In the genomic region with DNA sequence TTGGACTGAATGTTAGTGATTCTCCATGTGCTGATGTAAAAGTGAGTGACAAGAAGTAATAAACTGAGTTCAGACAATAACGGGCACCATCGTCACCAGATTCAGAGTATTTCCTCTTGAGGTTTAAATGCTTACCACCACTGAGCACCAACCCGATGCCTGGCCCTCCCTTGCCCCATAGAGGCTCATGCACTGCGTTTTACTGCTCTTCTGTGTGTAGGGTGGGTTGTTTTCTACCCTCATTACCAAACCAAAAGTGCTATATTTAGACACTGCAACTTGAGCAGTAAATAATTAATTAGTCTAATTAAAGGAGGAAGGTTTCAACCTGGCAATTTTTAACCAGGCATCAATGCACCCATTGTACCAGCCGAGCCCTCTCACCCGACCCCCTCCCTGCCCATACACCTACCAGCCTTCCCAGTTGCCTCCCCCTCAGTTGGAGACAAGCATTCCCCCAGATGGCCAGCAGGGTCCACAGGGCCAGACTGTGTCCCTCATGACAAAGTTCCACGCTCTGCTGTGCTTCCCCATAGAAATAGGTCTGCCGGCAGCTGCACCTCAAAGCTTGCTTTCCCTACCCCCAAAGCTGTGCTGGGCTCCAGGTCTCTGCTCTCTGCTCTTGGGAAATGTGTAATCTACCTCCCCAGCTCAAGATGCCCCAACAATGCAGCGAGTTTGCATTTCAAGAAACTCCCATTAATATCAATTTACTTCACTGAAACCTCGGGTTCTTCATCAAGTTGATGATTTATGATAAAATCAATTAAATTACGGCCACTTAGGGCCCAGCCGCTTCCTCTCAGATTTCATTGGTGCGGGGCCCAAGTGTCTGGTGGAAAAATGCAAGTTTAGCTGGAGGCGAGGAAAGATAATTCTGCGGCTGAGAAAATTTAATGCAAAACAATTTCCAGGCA, we compare ENCODE assay signal across 11 cellular contexts. TPM values are rescaled to one million over a fixed set of nuclear protein-coding genes. Genes with fewer than 3 reads are reported as not detected.
DNase-seq lines count a peak whose midpoint lies in the region; ATAC-seq and TF ChIP-seq lines count a peak whose summit lies in the region.
"Had no signal": no experiment of that assay in that cellular context is flagged by ENCODE, and none has a peak within 500 bp of the region (broad histone marks: within the 10 kb centered on the region; RNA-seq: fewer than 3 reads in every experiment).

No MANE protein-coding gene starts in this region.

- TF ChIP-seq POLR2A in ovary (IDR thresholded peaks at IDR 0.05): no peak

- CTCF ChIA-PET in activated naive CD4-positive, alpha-beta T cell treated with anti-CD3 and anti-CD28 coated beads, Interleukin-2, amount 10 ng/mL, durations not matched to agents 7 days and 5 days (lab: Charles Lee): interaction anchor here (0.7 to 1.5 kb wide), 3 partner anchors 8 to 1339 kb away, joined by 3 to 4 read pairs (median 4); no protein-coding TSS in a partner anchor
- CTCF ChIA-PET in activated naive CD4-positive, alpha-beta T cell treated with anti-CD3 and anti-CD28 coated beads for 36 hours (lab: Charles Lee): interaction anchor here (0.6 to 1.1 kb wide), 3 partner anchors 220 to 450 kb away, joined by 3 read pairs; no protein-coding TSS in a partner anchor

- peak; percentile 79 for ATAC-seq in HG03196 (IDR thresholded peaks at IDR 0.05; ENCODE audit: unreplicated experiment)
- no peak for ATAC-seq in thoracic aorta (ENCODE audit: insufficient number of reproducible peaks, low FRiP score, low read depth)

- H3K9me3 ChIP-seq in esophagus (ENCODE audit: control insufficient read depth in 2 of 2, insufficient read depth in 1 of 2, low read depth in 1 of 2, low read length in 1 of 2) (no peaks in the 10 kb centered on the region), thoracic aorta (no peaks in the 10 kb centered on the region), ovary (no peaks in the 10 kb centered on the region)
- H3K9me3 ChIP-seq: BLaER1, mucosa of descending colon had no signal

- peaks cover 1% of the 10 kb centered on the region for H3K36me3 Mint-ChIP-seq in activated naive CD4-positive, alpha-beta T cell treated with anti-CD3 and anti-CD28 coated beads, Interleukin-2, amount 10 ng/mL, durations not matched to agents 7 days and 5 days
- no peaks in the 10 kb centered on the region for H3K36me3 Mint-ChIP-seq in activated naive CD4-positive, alpha-beta T cell treated with anti-CD3 and anti-CD28 coated beads for 36 hours (ENCODE audit: low read depth)

- intact Hi-C loops in activated naive CD4-positive, alpha-beta T cell treated with anti-CD3 and anti-CD28 coated beads for 36 hours (cut with micrococcal nuclease): no loop called here
- intact Hi-C loops in ovary (cut with DNase I): no loop called here

- TF ChIP-seq CTCF in thoracic aorta (IDR thresholded peaks at IDR 0.05): peak; percentile 17
- TF ChIP-seq CTCF in ovary (IDR thresholded peaks at IDR 0.05): no peak

- peak overlapping the region; percentile 13 for H3K27ac Mint-ChIP-seq in activated naive CD4-positive, alpha-beta T cell treated with anti-CD3 and anti-CD28 coated beads, Interleukin-2, amount 10 ng/mL, durations not matched to agents 7 days and 5 days
- no peak overlapping the region for H3K27ac Mint-ChIP-seq in activated naive CD4-positive, alpha-beta T cell treated with anti-CD3 and anti-CD28 coated beads for 36 hours

- TF ChIP-seq EP300 in ovary (IDR thresholded peaks at IDR 0.05): no peak

- peaks cover 23% of the 10 kb centered on the region for H3K4me1 Mint-ChIP-seq in activated naive CD4-positive, alpha-beta T cell treated with anti-CD3 and anti-CD28 coated beads, Interleukin-2, amount 10 ng/mL, durations not matched to agents 7 days and 5 days
- H3K4me1 Mint-ChIP-seq in activated naive CD4-positive, alpha-beta T cell treated with anti-CD3 and anti-CD28 coated beads for 36 hours (ENCODE audit: low read depth): no peaks in the 10 kb centered on the region

- H3K36me3 ChIP-seq in esophagus (ENCODE audit: control insufficient read depth in 2 of 2, insufficient read depth in 2 of 2, low read length in 1 of 2) (no peaks in the 10 kb centered on the region), thoracic aorta (no peaks in the 10 kb centered on the region), ovary (no peaks in the 10 kb centered on the region)
- H3K36me3 ChIP-seq: BLaER1 had no signal

- peak overlapping the region; percentile 16 to 61 for H3K27ac ChIP-seq in esophagus (ENCODE audit: low read depth in 2 of 2, low read length in 1 of 2)
- H3K27ac ChIP-seq in thoracic aorta: peak overlapping the region in 1 of 2 donors; percentile 3
- no peak overlapping the region for H3K27ac ChIP-seq in ovary
- H3K27ac ChIP-seq: BLaER1 had no signal

- H3K4me3 ChIP-seq in esophagus (ENCODE audit: low read depth in 1 of 2, low read length in 2 of 2) (no peak overlapping the region), thoracic aorta (no peak overlapping the region), ovary (no peak overlapping the region)
- H3K4me3 ChIP-seq: BLaER1, mucosa of descending colon had no signal

- H3K4me3 Mint-ChIP-seq in activated naive CD4-positive, alpha-beta T cell treated with anti-CD3 and anti-CD28 coated beads, Interleukin-2, amount 10 ng/mL, durations not matched to agents 7 days and 5 days: no peak overlapping the region
- H3K4me3 Mint-ChIP-seq in activated naive CD4-positive, alpha-beta T cell treated with anti-CD3 and anti-CD28 coated beads for 36 hours: no peak overlapping the region

- peaks cover 11 to 15% of the 10 kb centered on the region in 2 donors for H3K4me1 ChIP-seq in esophagus (ENCODE audit: control insufficient read depth in 2 of 2, insufficient read depth in 2 of 2, low read length in 1 of 2)
- peaks cover 21 to 96% of the 10 kb centered on the region in 2 donors for H3K4me1 ChIP-seq in thoracic aorta (ENCODE audit: control insufficient read depth in 1 of 2, low read depth in 2 of 2)
- no peaks in the 10 kb centered on the region for H3K4me1 ChIP-seq in ovary (ENCODE audit: insufficient read depth)
- H3K4me1 ChIP-seq: BLaER1 had no signal

- no peaks in the 10 kb centered on the region for H3K9me3 Mint-ChIP-seq in activated naive CD4-positive, alpha-beta T cell treated with anti-CD3 and anti-CD28 coated beads, Interleukin-2, amount 10 ng/mL, durations not matched to agents 7 days and 5 days
- H3K9me3 Mint-ChIP-seq in activated naive CD4-positive, alpha-beta T cell treated with anti-CD3 and anti-CD28 coated beads for 36 hours: no peaks in the 10 kb centered on the region

- WGBS in esophagus, 2 donors: 46 to 55% methylated on average over 15 of the region's 15 CpGs
- 43 to 75% (median 48%) methylated on average over 15 of the region's 15 CpGs for WGBS in ovary, 3 donors

- no peak for DNase-seq in activated naive CD4-positive, alpha-beta T cell treated with anti-CD3 and anti-CD28 coated beads, Interleukin-2, amount 10 ng/mL, durations not matched to agents 7 days and 5 days
- DNase-seq in activated naive CD4-positive, alpha-beta T cell treated with anti-CD3 and anti-CD28 coated beads for 36 hours: no peak
- DNase-seq in thoracic aorta (ENCODE audit: low spot score) (no peak), T-helper 9 cell (no peak), GOT3 (lab: John Stamatoyannopoulos, UW) (no peak), ovary (no peak)
- DNase-seq: NCI-H446 had no signal

- H3K27me3 ChIP-seq in esophagus (ENCODE audit: control insufficient read depth in 1 of 2, insufficient read depth in 2 of 2, low read length in 2 of 2) (no peaks in the 10 kb centered on the region), thoracic aorta (replicated peaks; ENCODE audit: insufficient read depth) (no peaks in the 10 kb centered on the region), ovary (no peaks in the 10 kb centered on the region)

- peaks cover 66% of the 10 kb centered on the region for H3K27me3 Mint-ChIP-seq in activated naive CD4-positive, alpha-beta T cell treated with anti-CD3 and anti-CD28 coated beads, Interleukin-2, amount 10 ng/mL, durations not matched to agents 7 days and 5 days
- peaks cover 15% of the 10 kb centered on the region for H3K27me3 Mint-ChIP-seq in activated naive CD4-positive, alpha-beta T cell treated with anti-CD3 and anti-CD28 coated beads for 36 hours (ENCODE audit: low read depth)

RNA-seq across cellular contexts. Expression of a gene that starts 16.0 kb away (rescaled TPM):
- 1 to 10 TPM; 2.3 to 2.5 TPM for total RNA-seq in activated naive CD4-positive, alpha-beta T cell treated with anti-CD3 and anti-CD28 coated beads for 36 hours
- polyA plus RNA-seq in esophagus (1 to 10 TPM; 1.8 to 4.2 TPM), ovary (1 to 10 TPM in 1 of 2 donors, under 1 TPM in 1; 0.13 to 1.3 TPM)
- total RNA-seq in thoracic aorta (10 to 100 TPM in 1 of 2 donors, 1 to 10 TPM in 1; 6.2 to 11.5 TPM), ovary (1 to 10 TPM in 3 of 7 donors, under 1 TPM in 4; 0.18 to 3.4 (median 0.87) TPM)

RNA-seq across cellular contexts. Expression of a gene that starts 17.2 kb away (rescaled TPM):
- 10 to 100 TPM; 15.6 to 18.2 TPM for total RNA-seq in activated naive CD4-positive, alpha-beta T cell treated with anti-CD3 and anti-CD28 coated beads for 36 hours
- polyA plus RNA-seq in esophagus: 10 to 100 TPM; 11.3 to 18.9 TPM
- total RNA-seq in thoracic aorta: 10 to 100 TPM; 53.3 to 73.0 TPM
- total RNA-seq in ovary: 10 to 100 TPM in 1 of 7 donors, 1 to 10 TPM in 6; 1.5 to 24.5 (median 7.0) TPM
- 1 to 10 TPM; 1.2 to 9.1 TPM for polyA plus RNA-seq in ovary

RNA-seq across cellular contexts. Expression of a gene that starts 27.9 kb away (rescaled TPM):
- 1 to 10 TPM; 2.0 TPM for total RNA-seq in activated naive CD4-positive, alpha-beta T cell treated with anti-CD3 and anti-CD28 coated beads for 36 hours
- 10 to 100 TPM in 1 of 2 donors, 1 to 10 TPM in 1; 6.3 to 12.7 TPM for polyA plus RNA-seq in esophagus
- total RNA-seq in thoracic aorta: 10 to 100 TPM; 26.8 to 33.3 TPM
- 10 to 100 TPM in 2 of 7 donors, 1 to 10 TPM in 3, under 1 TPM in 2; 0.43 to 10.7 (median 2.7) TPM for total RNA-seq in ovary
- polyA plus RNA-seq in ovary: 1 to 10 TPM in 1 of 2 donors, under 1 TPM in 1; 0.48 to 4.7 TPM

RNA-seq across cellular contexts. Expression of a gene that starts 31.3 kb away (rescaled TPM):
- total RNA-seq in activated naive CD4-positive, alpha-beta T cell treated with anti-CD3 and anti-CD28 coated beads for 36 hours: not detected
- polyA plus RNA-seq in esophagus (1 to 10 TPM in 1 of 2 donors, under 1 TPM in 1; 0.29 to 1.0 TPM), ovary (not detected)
- total RNA-seq in thoracic aorta (not detected), ovary (not detected)
- total RNA-seq: mucosa of descending colon had no signal

RNA-seq across cellular contexts. Expression of a gene that starts 31.4 kb away (rescaled TPM):
- total RNA-seq in activated naive CD4-positive, alpha-beta T cell treated with anti-CD3 and anti-CD28 coated beads for 36 hours: not detected
- polyA plus RNA-seq in esophagus (under 1 TPM; 0.09 to 0.10 TPM), ovary (under 1 TPM; 0.04 to 0.53 TPM)
- total RNA-seq in thoracic aorta (1 to 10 TPM in 1 of 2 donors, under 1 TPM in 1; 0.56 to 3.8 TPM), ovary (1 to 10 TPM in 2 of 7 donors, under 1 TPM in 4, not detected in 1; 0.20 to 2.8 (median 0.66) TPM)

Comparison
In these comparisons a context has a peak if more than half of its experiments do, and no peak if none do; other contexts are left out.
1. H3K27ac ChIP-seq: peak in esophagus (2 of 2); none in ovary (0 of 2).